Comparison of ENCODE assay signal across 23 cellular contexts in genomic region chr1:103945774-103946173, GRCh38.
"Had no signal": no experiment of that assay in that cellular context is flagged by ENCODE, and none has a peak within 500 bp of the region (broad histone marks: within the 10 kb centered on the region; RNA-seq: fewer than 3 reads in every experiment).

No MANE protein-coding gene starts in this region.

- DNase-seq: activated CD4-positive, alpha-beta memory T cell treated with anti-CD3 and anti-CD28 coated beads, Interleukin-2, amount 10 ng/mL, durations not matched to agents 7 days and 5 days; activated CD4-positive, alpha-beta T cell treated with anti-CD3 and anti-CD28 coated beads for 48 hours; activated CD4-positive, CD25-positive, alpha-beta regulatory T cell; activated effector memory CD4-positive, alpha-beta T cell treated with anti-CD3 and anti-CD28 coated beads, Interleukin-2, amount 50 U/mL, for 16 hours; activated naive CD4-positive, alpha-beta T cell treated with anti-CD3 and anti-CD28 coated beads, Interleukin-2, amount 50 U/mL, for 16 hours; activated naive CD8-positive, alpha-beta T cell treated with anti-CD3 and anti-CD28 coated beads, Interleukin-2, amount 50 U/mL, for 24 hours; cerebellar nuclear complex; esophagus squamous epithelium; heart right ventricle; kidney; left lung; naive thymus-derived CD4-positive, alpha-beta T cell; sigmoid colon; stimulated activated CD4-positive, alpha-beta T cell treated with anti-CD3 and anti-CD28 coated beads, Interleukin-15, amount 100 ng/mL, for 24 hours; stomach; T-helper 9 cell had no signal

- H3K27me3 Mint-ChIP-seq: activated CD4-positive, alpha-beta memory T cell treated with anti-CD3 and anti-CD28 coated beads, Interleukin-2, amount 10 ng/mL, durations not matched to agents 7 days and 5 days; activated naive CD8-positive, alpha-beta T cell treated with anti-CD3 and anti-CD28 coated beads, Interleukin-2, amount 50 U/mL, for 24 hours; naive thymus-derived CD4-positive, alpha-beta T cell; stimulated activated memory B cell treated with anti-CD40 and anti-IgM and Interleukin-4, amounts not matched to agents 10 μg/mL and 1 μg/mL and 100 μg/mL, for 72 hours had no signal

- H3K9me3 Mint-ChIP-seq: activated CD4-positive, alpha-beta memory T cell treated with anti-CD3 and anti-CD28 coated beads, Interleukin-2, amount 10 ng/mL, durations not matched to agents 7 days and 5 days; activated naive CD8-positive, alpha-beta T cell treated with anti-CD3 and anti-CD28 coated beads, Interleukin-2, amount 50 U/mL, for 24 hours; neural progenitor cell; stimulated activated memory B cell treated with anti-CD40 and anti-IgM and Interleukin-4, amounts not matched to agents 10 μg/mL and 1 μg/mL and 100 μg/mL, for 72 hours had no signal

- H3K4me3 Mint-ChIP-seq: activated CD4-positive, alpha-beta memory T cell treated with anti-CD3 and anti-CD28 coated beads, Interleukin-2, amount 10 ng/mL, durations not matched to agents 7 days and 5 days; activated naive CD8-positive, alpha-beta T cell treated with anti-CD3 and anti-CD28 coated beads, Interleukin-2, amount 50 U/mL, for 24 hours; naive thymus-derived CD4-positive, alpha-beta T cell; neural progenitor cell; stimulated activated memory B cell treated with anti-CD40 and anti-IgM and Interleukin-4, amounts not matched to agents 10 μg/mL and 1 μg/mL and 100 μg/mL, for 72 hours had no signal

- H3K27me3 ChIP-seq: esophagus squamous epithelium, left lung, sigmoid colon, stomach, suprapubic skin, tibial nerve had no signal

- H3K27ac Mint-ChIP-seq: activated CD4-positive, alpha-beta memory T cell treated with anti-CD3 and anti-CD28 coated beads, Interleukin-2, amount 10 ng/mL, durations not matched to agents 7 days and 5 days; activated naive CD8-positive, alpha-beta T cell treated with anti-CD3 and anti-CD28 coated beads, Interleukin-2, amount 50 U/mL, for 24 hours; naive thymus-derived CD4-positive, alpha-beta T cell; neural progenitor cell; stimulated activated memory B cell treated with anti-CD40 and anti-IgM and Interleukin-4, amounts not matched to agents 10 μg/mL and 1 μg/mL and 100 μg/mL, for 72 hours had no signal

- H3K4me1 ChIP-seq: esophagus squamous epithelium, heart right ventricle, left lung, neural progenitor cell, sigmoid colon, stomach, suprapubic skin, tibial nerve had no signal

- H3K4me1 Mint-ChIP-seq: activated CD4-positive, alpha-beta memory T cell treated with anti-CD3 and anti-CD28 coated beads, Interleukin-2, amount 10 ng/mL, durations not matched to agents 7 days and 5 days; activated naive CD8-positive, alpha-beta T cell treated with anti-CD3 and anti-CD28 coated beads, Interleukin-2, amount 50 U/mL, for 24 hours; naive thymus-derived CD4-positive, alpha-beta T cell; stimulated activated memory B cell treated with anti-CD40 and anti-IgM and Interleukin-4, amounts not matched to agents 10 μg/mL and 1 μg/mL and 100 μg/mL, for 72 hours had no signal

- H3K36me3 ChIP-seq: esophagus squamous epithelium, heart right ventricle, left lung, neural progenitor cell, sigmoid colon, stomach, suprapubic skin, tibial nerve had no signal

- H3K27ac ChIP-seq: coronary artery, esophagus squamous epithelium, heart right ventricle, left lung, neural progenitor cell, sigmoid colon, stomach, suprapubic skin, tibial nerve had no signal

- H3K36me3 Mint-ChIP-seq: naive thymus-derived CD4-positive, alpha-beta T cell; neural progenitor cell; stimulated activated memory B cell treated with anti-CD40 and anti-IgM and Interleukin-4, amounts not matched to agents 10 μg/mL and 1 μg/mL and 100 μg/mL, for 72 hours had no signal

- ATAC-seq: activated naive CD8-positive, alpha-beta T cell treated with anti-CD3 and anti-CD28 coated beads, Interleukin-2, amount 50 U/mL, for 24 hours; heart right ventricle; left lung; naive thymus-derived CD4-positive, alpha-beta T cell; stimulated activated memory B cell treated with anti-CD40 and anti-IgM and Interleukin-4, amounts not matched to agents 10 μg/mL and 1 μg/mL and 100 μg/mL, for 72 hours had no signal

- H3K4me3 ChIP-seq: coronary artery, esophagus squamous epithelium, heart right ventricle, left lung, lung, neural progenitor cell, sigmoid colon, smooth muscle cell, stomach, suprapubic skin, tibial nerve had no signal

- H3K9me3 ChIP-seq: esophagus squamous epithelium, heart right ventricle, left lung, sigmoid colon, stomach, suprapubic skin, tibial nerve had no signal
